Comparison of ENCODE assay signal across 22 cellular contexts in the genomic region with DNA sequence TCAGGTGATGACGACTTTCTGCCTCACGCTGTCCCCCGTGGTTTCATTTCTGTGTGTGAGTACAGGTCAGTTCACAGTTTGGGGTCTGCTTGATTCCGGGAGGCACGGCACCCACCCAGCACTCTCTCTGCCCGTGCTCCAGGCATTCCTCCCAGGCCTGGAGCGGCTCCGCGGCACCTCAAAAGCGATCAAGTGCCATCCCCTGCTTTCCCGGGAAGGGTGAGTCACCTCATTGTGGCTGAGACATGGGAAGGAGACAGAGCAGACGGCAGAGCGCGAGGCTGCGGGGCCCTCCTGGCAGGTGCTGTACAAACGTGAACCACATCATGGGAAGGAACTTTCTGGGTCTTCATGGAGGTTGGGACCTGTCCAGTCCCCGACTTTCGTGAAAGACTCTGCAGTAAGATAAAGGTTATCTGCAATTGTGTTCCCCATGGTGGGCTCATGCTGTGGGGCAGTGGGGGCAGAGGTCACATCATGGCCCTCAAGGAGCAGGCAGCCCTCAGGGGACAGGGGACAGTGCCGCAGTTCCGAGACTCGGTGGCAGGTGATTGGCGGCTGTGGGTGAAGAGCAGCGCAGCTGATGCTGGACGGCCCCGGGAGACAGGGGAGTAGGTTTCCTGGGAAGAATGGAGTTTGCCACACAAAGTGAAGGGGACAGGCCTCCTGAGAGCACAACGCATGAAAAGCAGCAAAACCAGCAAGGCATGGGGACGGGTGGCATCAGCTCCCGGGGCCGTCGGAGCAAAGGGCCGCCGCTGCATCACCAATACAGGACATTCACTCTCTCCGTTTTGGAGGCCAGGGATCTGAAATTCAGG.
DNase-seq lines count a peak whose midpoint lies in the region; ATAC-seq, FAIRE-seq and TF ChIP-seq lines count a peak whose summit lies in the region.
"Had no signal": no experiment of that assay in that cellular context is flagged by ENCODE, and none has a peak within 500 bp of the region (broad histone marks: within the 10 kb centered on the region; RNA-seq: fewer than 3 reads in every experiment).

No MANE protein-coding gene starts in this region.

- ATAC-seq in activated naive CD4-positive, alpha-beta T cell treated with anti-CD3 and anti-CD28 coated beads, Interleukin-2, amount 50 U/mL, for 72 hours: no peak
- no peak for ATAC-seq in GM19397 (IDR thresholded peaks at IDR 0.05; ENCODE audit: unreplicated experiment)
- no peak for ATAC-seq in left lobe of liver
- ATAC-seq: activated naive CD8-positive, alpha-beta T cell treated with anti-CD3 and anti-CD28 coated beads, Interleukin-2, amount 50 U/mL, for 24 hours; activated T-cell treated with anti-CD3 and anti-CD28 coated beads, Interleukin-2, amount 50 U/mL, for 4 hours; mucosa of descending colon had no signal

- H3K9me3 Mint-ChIP-seq in neural crest cell: peaks cover 3% of the 10 kb centered on the region
- peaks cover 0 to 9% of the 10 kb centered on the region in 2 donors for H3K9me3 Mint-ChIP-seq in activated naive CD4-positive, alpha-beta T cell treated with anti-CD3 and anti-CD28 coated beads, Interleukin-2, amount 50 U/mL, for 72 hours
- H3K9me3 Mint-ChIP-seq: activated naive CD8-positive, alpha-beta T cell treated with anti-CD3 and anti-CD28 coated beads, Interleukin-2, amount 50 U/mL, for 24 hours had no signal

- H3K4me1 ChIP-seq in HUES6 (ENCODE audit: control insufficient read depth, insufficient read depth, low read length): peaks cover 6% of the 10 kb centered on the region; the same call in 1 of the 2 replicates

- no peak for FAIRE-seq in bronchial epithelial cell (lab: Jason Lieb, UNC)
- FAIRE-seq: GM12891 had no signal

- H3K4me1 Mint-ChIP-seq in neural crest cell: peaks cover 7% of the 10 kb centered on the region
- H3K4me1 Mint-ChIP-seq: activated CD4-positive, alpha-beta memory T cell treated with anti-CD3 and anti-CD28 coated beads, Interleukin-2, amount 10 ng/mL, durations not matched to agents 7 days and 5 days had no signal

- H3K36me3 Mint-ChIP-seq in neural crest cell (ENCODE audit: low read depth): no peaks in the 10 kb centered on the region
- peaks cover 4 to 9% of the 10 kb centered on the region in 2 donors for H3K36me3 Mint-ChIP-seq in activated naive CD4-positive, alpha-beta T cell treated with anti-CD3 and anti-CD28 coated beads, Interleukin-2, amount 50 U/mL, for 72 hours

- H3K4me3 Mint-ChIP-seq in neural crest cell: no peak overlapping the region
- H3K4me3 Mint-ChIP-seq: activated CD4-positive, alpha-beta memory T cell treated with anti-CD3 and anti-CD28 coated beads, Interleukin-2, amount 10 ng/mL, durations not matched to agents 7 days and 5 days; activated naive CD8-positive, alpha-beta T cell treated with anti-CD3 and anti-CD28 coated beads, Interleukin-2, amount 50 U/mL, for 24 hours; activated T-cell treated with anti-CD3 and anti-CD28 coated beads, Interleukin-2, amount 50 U/mL, for 4 hours had no signal

- H3K9me3 ChIP-seq in HUES6 (ENCODE audit: control insufficient read depth, insufficient read depth, low read depth, low read length): peaks cover 6% of the 10 kb centered on the region; the same call in 1 of the 2 replicates
- H3K9me3 ChIP-seq: mucosa of descending colon had no signal

- no peak overlapping the region for H3K27ac ChIP-seq in HUES6 (ENCODE audit: low read depth, low read length)
- H3K27ac ChIP-seq: HL-60, PC-9 had no signal

- peaks cover 16% of the 10 kb centered on the region for H3K27me3 Mint-ChIP-seq in neural crest cell (ENCODE audit: low read depth)

- DNase-seq in DMS53 treated with DMSO at 0.1 percent for 48 hours (lab: John Stamatoyannopoulos, UW; ENCODE audit: unreplicated experiment) (peak; percentile 48), bronchial epithelial cell (ENCODE audit: low read depth) (peak; percentile 62), neural crest cell (ENCODE audit: low read depth, low spot score) (no peak), cortex of kidney (lab: John Stamatoyannopoulos, UW) (no peak), left lobe of liver (ENCODE audit: low spot score) (no peak)
- DNase-seq in activated naive CD4-positive, alpha-beta T cell treated with anti-CD3 and anti-CD28 coated beads, Interleukin-2, amount 50 U/mL, for 72 hours (ENCODE audit: low spot score in 2 of 2): no peak
- DNase-seq: activated CD4-positive, alpha-beta memory T cell treated with anti-CD3 and anti-CD28 coated beads, Interleukin-2, amount 10 ng/mL, durations not matched to agents 7 days and 5 days; activated naive CD8-positive, alpha-beta T cell treated with anti-CD3 and anti-CD28 coated beads, Interleukin-2, amount 50 U/mL, for 24 hours; activated T-cell treated with anti-CD3 and anti-CD28 coated beads, Interleukin-2, amount 50 U/mL, for 4 hours; effector CD8-positive, alpha-beta T cell; GDM1; hippocampal formation; kidney glomerular epithelial cell; mucosa of descending colon; NCI-H1105 treated with DMSO at 0.1 percent for 48 hours; NCI-H2171 treated with DMSO at 0.1 percent for 48 hours; NCI-H748 treated with DMSO at 0.1 percent for 48 hours had no signal

- H3K27me3 ChIP-seq in HUES6 (ENCODE audit: control insufficient read depth, insufficient read depth, low read length) (no peaks in the 10 kb centered on the region), bronchial epithelial cell (ENCODE audit: control insufficient read depth, insufficient read depth, low read length) (no peaks in the 10 kb centered on the region)

- peak overlapping the region; percentile 43 for H3K27ac Mint-ChIP-seq in neural crest cell (ENCODE audit: unreplicated experiment)
- no peak overlapping the region for H3K27ac Mint-ChIP-seq in activated naive CD4-positive, alpha-beta T cell treated with anti-CD3 and anti-CD28 coated beads, Interleukin-2, amount 50 U/mL, for 72 hours
- H3K27ac Mint-ChIP-seq: activated CD4-positive, alpha-beta memory T cell treated with anti-CD3 and anti-CD28 coated beads, Interleukin-2, amount 10 ng/mL, durations not matched to agents 7 days and 5 days; activated naive CD8-positive, alpha-beta T cell treated with anti-CD3 and anti-CD28 coated beads, Interleukin-2, amount 50 U/mL, for 24 hours had no signal

- TF ChIP-seq CTCF in bronchial epithelial cell (IDR thresholded peaks at IDR 0.05; ENCODE audit: insufficient read depth, low read length, severe bottlenecking) (no peak), neural crest cell (conservative IDR thresholded peaks at IDR 0.05) (no peak)

- H3K4me3 ChIP-seq in HUES6 (ENCODE audit: low read depth, low read length) (no peak overlapping the region), bronchial epithelial cell (ENCODE audit: low read depth, low read length) (no peak overlapping the region)
- H3K4me3 ChIP-seq: mucosa of descending colon, PC-9 had no signal

- peak overlapping the region; percentile 43 for H3K9ac ChIP-seq in HUES6 (ENCODE audit: low read length)

- H3K36me3 ChIP-seq in HUES6 (ENCODE audit: control insufficient read depth, insufficient read depth, low read length): no peaks in the 10 kb centered on the region
- H3K36me3 ChIP-seq in bronchial epithelial cell (ENCODE audit: control insufficient read depth, insufficient read depth, low read length): peaks cover 6% of the 10 kb centered on the region

Comparison
In these comparisons a context has a peak if more than half of its experiments do, and no peak if none do; other contexts are left out.
1. DNase-seq: peak in DMS53 treated with DMSO at 0.1 percent for 48 hours (single experiment) and bronchial epithelial cell (single experiment); none in neural crest cell (single experiment), activated naive CD4-positive, alpha-beta T cell treated with anti-CD3 and anti-CD28 coated beads, Interleukin-2, amount 50 U/mL, for 72 hours (0 of 2), cortex of kidney (single experiment) and left lobe of liver (single experiment).